In genomic region chr3:197305854-197306253, GRCh38 we compare ENCODE assay signal across 1 cellular context.
A peak's percentile ranks its signal among the peaks of the same experiment; 100 is the strongest.
TF ChIP-seq lines count a peak whose summit lies in the region.

No MANE protein-coding gene starts in this region.

TF ChIP-seq in GM12878, 131 proteins besides CTCF, POLR2A, EP300 and RAD21 (continued from another document):
- no peak for TF ChIP-seq E4F1 (IDR thresholded peaks at IDR 0.05; ENCODE audit: borderline replicate concordance, partially characterized antibody)
- peak; percentile 25 to 31; a peak in 1 of 4 replicates for TF ChIP-seq BHLHE40 (IDR thresholded peaks at IDR 0.05; ENCODE audit: borderline replicate concordance in 1 of 2, low read depth in 2 of 2, low read length in 1 of 2)
- TF ChIP-seq IKZF2 (IDR thresholded peaks at IDR 0.05) = peak; percentile 90 to 93
- TF ChIP-seq BACH1 (IDR thresholded peaks at IDR 0.05; ENCODE audit: borderline replicate concordance) = peak; percentile 26; the same call in 1 of the 2 replicates
- peak; percentile 55; the same call in 1 of the 2 replicates for TF ChIP-seq CBFB (IDR thresholded peaks at IDR 0.05; ENCODE audit: low read depth)
- TF ChIP-seq SKIL (IDR thresholded peaks at IDR 0.05; ENCODE audit: low read depth, poor library complexity, severe bottlenecking) = peak; percentile 72
- peak; percentile 80; the same call in 1 of the 2 replicates for TF ChIP-seq TCF3 (IDR thresholded peaks at IDR 0.05; ENCODE audit: borderline replicate concordance, insufficient read depth, low read depth, low read length)
- peak; percentile 72; the same call in 1 of the 2 replicates for TF ChIP-seq MTA2 (IDR thresholded peaks at IDR 0.05; ENCODE audit: low read depth)
- no peak for TF ChIP-seq NFXL1 (IDR thresholded peaks at IDR 0.05; ENCODE audit: borderline replicate concordance)
- TF ChIP-seq IRF4 (IDR thresholded peaks at IDR 0.05; ENCODE audit: low read depth, low read length) = 0 out of 2 replicates have a peak, but pooled peaks have one; percentile 17
- TF ChIP-seq ATF2 (IDR thresholded peaks at IDR 0.05; ENCODE audit: low read length) = peak; percentile 58; the same call in 1 of the 2 replicates
